Comparison of ENCODE assay signal across 11 cellular contexts in the genomic region with DNA sequence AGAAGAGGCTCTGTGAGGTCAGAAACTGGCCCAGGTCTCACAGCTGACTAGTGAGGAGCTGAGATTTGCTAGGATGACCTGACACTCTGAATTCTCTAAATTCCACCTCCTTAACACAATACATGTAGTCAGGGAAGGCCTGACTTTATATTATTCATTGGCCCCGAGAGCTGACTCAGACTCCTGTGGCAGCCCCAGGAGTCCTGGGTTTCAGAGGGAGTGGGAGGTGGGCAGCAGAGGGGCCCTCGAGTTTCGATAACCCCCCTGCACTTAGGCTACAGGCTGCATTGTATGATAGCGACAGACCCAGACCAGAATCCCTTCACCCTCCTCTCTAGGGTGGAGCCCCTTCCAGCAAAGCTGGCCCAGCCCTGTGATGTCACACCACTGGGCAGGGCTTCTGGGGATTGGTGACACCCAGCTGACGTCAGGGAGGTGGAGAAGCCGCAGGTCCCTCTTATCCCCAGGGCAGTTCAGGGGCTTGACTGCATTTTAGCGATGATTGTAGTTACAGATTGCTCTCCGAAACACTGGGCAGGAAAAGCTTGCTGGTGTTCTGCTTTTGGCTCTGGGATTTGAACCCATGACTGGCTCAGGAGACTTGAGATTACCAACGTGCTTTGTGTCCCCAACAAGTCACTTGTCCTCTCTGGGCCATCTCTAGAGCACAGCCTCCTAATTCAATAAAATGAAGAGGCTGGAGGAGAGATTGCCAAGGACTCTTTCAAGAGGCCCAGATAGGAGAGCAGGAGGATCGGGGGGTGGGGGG. TPM values are rescaled to one million over a fixed set of nuclear protein-coding genes. Genes with fewer than 3 reads are reported as not detected.
DNase-seq lines count a peak whose midpoint lies in the region; ATAC-seq and TF ChIP-seq lines count a peak whose summit lies in the region.
"Had no signal": no experiment of that assay in that cellular context is flagged by ENCODE, and none has a peak within 500 bp of the region (broad histone marks: within the 10 kb centered on the region; RNA-seq: fewer than 3 reads in every experiment).

No MANE protein-coding gene starts in this region.

- TF ChIP-seq POLR2A in transverse colon (IDR thresholded peaks at IDR 0.05) = peak; percentile 26

- H3K9me3 Mint-ChIP-seq in activated naive CD4-positive, alpha-beta T cell treated with anti-CD3 and anti-CD28 coated beads, Interleukin-2, amount 10 ng/mL, durations not matched to agents 7 days and 5 days = no peaks in the 10 kb centered on the region
- H3K9me3 Mint-ChIP-seq: naive thymus-derived CD8-positive, alpha-beta T cell had no signal

- no peaks in the 10 kb centered on the region for H3K9me3 ChIP-seq in cardiac muscle cell (ENCODE audit: low read depth)
- no peaks in the 10 kb centered on the region for H3K9me3 ChIP-seq in SJCRH30 (replicated peaks)
- no peaks in the 10 kb centered on the region for H3K9me3 ChIP-seq in transverse colon
- H3K9me3 ChIP-seq: BLaER1 treated with 17β-estradiol and CSF1 and Interleukin-3, amounts not matched to agents 10 nM and 100 nM; thoracic aorta had no signal

- H3K27me3 ChIP-seq in cardiac muscle cell (no peaks in the 10 kb centered on the region), SJCRH30 (peaks cover 7% of the 10 kb centered on the region), transverse colon (no peaks in the 10 kb centered on the region)
- H3K27me3 ChIP-seq: BLaER1 treated with 17β-estradiol and CSF1 and Interleukin-3, amounts not matched to agents 10 nM and 100 nM had no signal

- in situ Hi-C loops in transverse colon (cut with MboI; ENCODE audit: low pct_ligation_motif_present in 1 of 4, low pct_unique_long_range_greater_than_20kb in 1 of 4, low sequenced_read_pairs in 3 of 4) = no loop called here

- H3K4me1 ChIP-seq in cardiac muscle cell (ENCODE audit: low read depth) = peaks cover 18% of the 10 kb centered on the region
- peaks cover 6% of the 10 kb centered on the region; the same call in 1 of the 2 replicates for H3K4me1 ChIP-seq in SJCRH30
- H3K4me1 ChIP-seq in transverse colon = peaks cover 17 to 59% (median 48%) of the 10 kb centered on the region in 4 donors
- H3K4me1 ChIP-seq: BLaER1 treated with 17β-estradiol and CSF1 and Interleukin-3, amounts not matched to agents 10 nM and 100 nM had no signal

- H3K27me3 Mint-ChIP-seq in activated naive CD4-positive, alpha-beta T cell treated with anti-CD3 and anti-CD28 coated beads, Interleukin-2, amount 10 ng/mL, durations not matched to agents 7 days and 5 days = peaks cover 10% of the 10 kb centered on the region

- TF ChIP-seq CTCF in cardiac muscle cell (IDR thresholded peaks at IDR 0.05; ENCODE audit: low read depth, low read length) (no peak), fibroblast of villous mesenchyme (IDR thresholded peaks at IDR 0.05; ENCODE audit: insufficient read depth, low read depth, low read length) (no peak), transverse colon (IDR thresholded peaks at IDR 0.05) (no peak)

- H3K4me1 Mint-ChIP-seq in activated naive CD4-positive, alpha-beta T cell treated with anti-CD3 and anti-CD28 coated beads, Interleukin-2, amount 10 ng/mL, durations not matched to agents 7 days and 5 days = no peaks in the 10 kb centered on the region

- H3K36me3 Mint-ChIP-seq in activated naive CD4-positive, alpha-beta T cell treated with anti-CD3 and anti-CD28 coated beads, Interleukin-2, amount 10 ng/mL, durations not matched to agents 7 days and 5 days = no peaks in the 10 kb centered on the region
- H3K36me3 Mint-ChIP-seq: naive thymus-derived CD8-positive, alpha-beta T cell had no signal

- no peak overlapping the region for H3K27ac Mint-ChIP-seq in activated naive CD4-positive, alpha-beta T cell treated with anti-CD3 and anti-CD28 coated beads, Interleukin-2, amount 10 ng/mL, durations not matched to agents 7 days and 5 days
- H3K27ac Mint-ChIP-seq: naive thymus-derived CD8-positive, alpha-beta T cell had no signal

- H3K27ac ChIP-seq in cardiac muscle cell (peak overlapping the region; percentile 58), SJCRH30 (no peak overlapping the region), transverse colon (peak overlapping the region; percentile 92 to 95 (median 92))
- H3K27ac ChIP-seq: BLaER1 treated with 17β-estradiol and CSF1 and Interleukin-3, amounts not matched to agents 10 nM and 100 nM; thoracic aorta had no signal

- intact Hi-C loops in Right ventricle myocardium superior (cut with DNase I) (no loop called here), transverse colon (cut with DNase I; ENCODE audit: low total_unique reads) (no loop called here)

- no peak overlapping the region for H3K4me3 ChIP-seq in cardiac muscle cell
- no peak overlapping the region for H3K4me3 ChIP-seq in SJCRH30
- no peak overlapping the region for H3K4me3 ChIP-seq in fibroblast of villous mesenchyme (ENCODE audit: low read depth, low read length)
- H3K4me3 ChIP-seq in transverse colon = no peak overlapping the region
- H3K4me3 ChIP-seq: BLaER1 treated with 17β-estradiol and CSF1 and Interleukin-3, amounts not matched to agents 10 nM and 100 nM; thoracic aorta had no signal

- WGBS in transverse colon (ENCODE audit: low coverage in 1 of 2), 2 donors = 41% methylated on average over 9 of the region's 10 CpGs; no CpG with 5 or more reads in 1 of the 2 donors

- TF ChIP-seq EP300 in transverse colon (IDR thresholded peaks at IDR 0.05; ENCODE audit: low read depth) = no peak

- ATAC-seq in Right ventricle myocardium superior (ENCODE audit: poor library complexity) (no peak), HG03354 (IDR thresholded peaks at IDR 0.05; ENCODE audit: poor library complexity, severe bottlenecking, unreplicated experiment) (no peak)
- ATAC-seq: naive thymus-derived CD8-positive, alpha-beta T cell had no signal

- CTCF ChIA-PET in activated naive CD4-positive, alpha-beta T cell treated with anti-CD3 and anti-CD28 coated beads, Interleukin-2, amount 10 ng/mL, durations not matched to agents 7 days and 5 days (lab: Charles Lee) = interaction anchor here (0.5 to 1.2 kb wide), 3 partner anchors 29 to 485 kb away, joined by 3 read pairs; no protein-coding TSS in a partner anchor

- H3K36me3 ChIP-seq in cardiac muscle cell = no peaks in the 10 kb centered on the region
- H3K36me3 ChIP-seq in SJCRH30 = no peaks in the 10 kb centered on the region
- H3K36me3 ChIP-seq in transverse colon = no peaks in the 10 kb centered on the region
- H3K36me3 ChIP-seq: BLaER1 treated with 17β-estradiol and CSF1 and Interleukin-3, amounts not matched to agents 10 nM and 100 nM; thoracic aorta had no signal

- H3K4me3 Mint-ChIP-seq in activated naive CD4-positive, alpha-beta T cell treated with anti-CD3 and anti-CD28 coated beads, Interleukin-2, amount 10 ng/mL, durations not matched to agents 7 days and 5 days = no peak overlapping the region
- H3K4me3 Mint-ChIP-seq: naive thymus-derived CD8-positive, alpha-beta T cell had no signal

- peak; percentile 43 to 72 for DNase-seq in cardiac muscle cell (ENCODE audit: low read depth in 1 of 2, low spot score in 1 of 2)
- no peak for DNase-seq in Right ventricle myocardium superior
- peak; percentile 67 to 78 for DNase-seq in SJCRH30
- DNase-seq in fibroblast of villous mesenchyme (ENCODE audit: low read depth) = peak; percentile 66
- peak; percentile 93 for DNase-seq in transverse colon
- no peak for DNase-seq in activated naive CD4-positive, alpha-beta T cell treated with anti-CD3 and anti-CD28 coated beads, Interleukin-2, amount 10 ng/mL, durations not matched to agents 7 days and 5 days
- DNase-seq in activated CD8-positive, alpha-beta memory T cell treated with anti-CD3 and anti-CD28 coated beads, Interleukin-2, amount 50 U/mL, for 4 hours = no peak
- DNase-seq: naive thymus-derived CD8-positive, alpha-beta T cell had no signal

RNA-seq across cellular contexts. Expression of a gene that starts 17.0 kb away (rescaled TPM):
- total RNA-seq in cardiac muscle cell (not detected in 2 replicates), Right ventricle myocardium superior (0.05 TPM), fibroblast of villous mesenchyme (under 0.01 TPM in 1 of 2 replicates, not detected in the other), transverse colon (under 1 TPM in 2 of 4 donors, not detected in 2; 0.55 to 0.95 TPM)
- 0.79 TPM in 1 of 2 replicates, not detected in the other for polyA plus RNA-seq in cardiac muscle cell
- 0.02 TPM in 1 of 2 replicates, not detected in the other for total RNA-seq in SJCRH30 (2014; rRNA removed; shearing (Covaris generic))
- total RNA-seq: naive thymus-derived CD8-positive, alpha-beta T cell; thoracic aorta had no signal

RNA-seq across cellular contexts. Expression of a gene that starts 38.8 kb away (rescaled TPM):
- total RNA-seq in cardiac muscle cell = 42.1 and 42.5 TPM in 2 replicates
- 45.3 and 49.1 TPM in 2 replicates for polyA plus RNA-seq in cardiac muscle cell
- total RNA-seq in Right ventricle myocardium superior = 69.5 TPM
- 17.1 and 18.1 TPM in 2 replicates for total RNA-seq in SJCRH30 (2014; rRNA removed; shearing (Covaris generic))
- total RNA-seq in fibroblast of villous mesenchyme = 18.7 and 28.5 TPM in 2 replicates
- total RNA-seq in transverse colon = 10 to 100 TPM in 3 of 4 donors, 1 to 10 TPM in 1; 9.0 to 27.2 (median 21.6) TPM

RNA-seq across cellular contexts. Expression of a gene that starts 54.6 kb away (rescaled TPM):
- not detected in 2 replicates for total RNA-seq in cardiac muscle cell
- 0.66 TPM in 1 of 2 replicates, not detected in the other for polyA plus RNA-seq in cardiac muscle cell
- 0.27 TPM for total RNA-seq in Right ventricle myocardium superior
- total RNA-seq in SJCRH30 (2014; rRNA removed; shearing (Covaris generic)) = 0.08 and 0.14 TPM in 2 replicates
- not detected in 2 replicates for total RNA-seq in fibroblast of villous mesenchyme
- total RNA-seq in transverse colon = 10 to 100 TPM in 2 of 4 donors, 1 to 10 TPM in 1, not detected in 1; 5.2 to 32.5 (median 14.0) TPM

Comparison
In these comparisons a context has a peak if more than half of its experiments do, and no peak if none do; other contexts are left out.
1. DNase-seq: peak in cardiac muscle cell (2 of 2), SJCRH30 (2 of 2), fibroblast of villous mesenchyme (single experiment) and transverse colon (single experiment); none in Right ventricle myocardium superior (single experiment), activated naive CD4-positive, alpha-beta T cell treated with anti-CD3 and anti-CD28 coated beads, Interleukin-2, amount 10 ng/mL, durations not matched to agents 7 days and 5 days (single experiment) and activated CD8-positive, alpha-beta memory T cell treated with anti-CD3 and anti-CD28 coated beads, Interleukin-2, amount 50 U/mL, for 4 hours (single experiment).